Comparison of ENCODE assay signal across 11 cellular contexts in genomic region chr2:158724803-158725271, GRCh38.
DNase-seq lines count a peak whose midpoint lies in the region; ATAC-seq and TF ChIP-seq lines count a peak whose summit lies in the region.
"Had no signal": no experiment of that assay in that cellular context is flagged by ENCODE, and none has a peak within 500 bp of the region (broad histone marks: within the 10 kb centered on the region; RNA-seq: fewer than 3 reads in every experiment).

No MANE protein-coding gene starts in this region.

- H3K9ac ChIP-seq in duodenal mucosa (ENCODE audit: low read depth in 1 of 2, low read length in 2 of 2) (no peak overlapping the region), neural progenitor cell (no peak overlapping the region)

- DNase-seq in DMS79 treated with DMSO at 0.1 percent for 48 hours (lab: John Stamatoyannopoulos, UW) (peak; percentile 96), MG63 (peak; percentile 26), neural progenitor cell (ENCODE audit: low spot score) (no peak), SW 1271 (lab: John Stamatoyannopoulos, UW) (no peak), T-helper 9 cell (no peak)
- DNase-seq: left cardiac atrium; NCI-H446 treated with DMSO at 0.1 percent for 48 hours; stimulated activated CD4-positive, alpha-beta T cell treated with anti-CD3 and anti-CD28 coated beads, Interleukin-4, amount 100 ng/mL, for 24 hours had no signal

- H3K4me1 Mint-ChIP-seq in neural progenitor cell: peaks cover 32% of the 10 kb centered on the region

- no peak overlapping the region for H3K4me3 Mint-ChIP-seq in neural progenitor cell

- no peaks in the 10 kb centered on the region for H4K20me1 ChIP-seq in neural progenitor cell (ENCODE audit: low read depth)

- peak overlapping the region; percentile 76 for H2AFZ ChIP-seq in neural progenitor cell (replicated peaks)

- H3K4me1 ChIP-seq in duodenal mucosa (ENCODE audit: control insufficient read depth in 1 of 2, insufficient read depth in 2 of 2, low read length in 2 of 2) (peaks cover 33 to 41% of the 10 kb centered on the region in 2 donors), neural progenitor cell (no peaks in the 10 kb centered on the region)

- H3K9me3 Mint-ChIP-seq in neural progenitor cell: no peaks in the 10 kb centered on the region

- H3K27me3 Mint-ChIP-seq in neural progenitor cell (ENCODE audit: insufficient read depth, low read depth): peaks cover 19% of the 10 kb centered on the region

- no peaks in the 10 kb centered on the region for H3F3A ChIP-seq in neural progenitor cell (ENCODE audit: low read depth)

- H3K27ac ChIP-seq in duodenal mucosa (ENCODE audit: low read depth, low read length): no peak overlapping the region
- H3K27ac ChIP-seq in neural progenitor cell: no peak overlapping the region

- no peak for TF ChIP-seq CTCF in neural progenitor cell (IDR thresholded peaks at IDR 0.05)

- H3K36me3 ChIP-seq in MG63 (no peaks in the 10 kb centered on the region), duodenal mucosa (ENCODE audit: control insufficient read depth in 1 of 2, insufficient read depth in 2 of 2, low read length in 2 of 2) (no peaks in the 10 kb centered on the region), neural progenitor cell (no peaks in the 10 kb centered on the region)

- H3K9me3 ChIP-seq in MG63 (no peaks in the 10 kb centered on the region), duodenal mucosa (ENCODE audit: control insufficient read depth in 1 of 2, low read length in 2 of 2) (no peaks in the 10 kb centered on the region), neural progenitor cell (ENCODE audit: low read depth) (no peaks in the 10 kb centered on the region)

- H3K27me3 ChIP-seq in MG63: no peaks in the 10 kb centered on the region
- no peaks in the 10 kb centered on the region for H3K27me3 ChIP-seq in duodenal mucosa (ENCODE audit: control insufficient read depth in 1 of 2, insufficient read depth in 2 of 2, low read length in 2 of 2)
- H3K27me3 ChIP-seq in neural progenitor cell: no peaks in the 10 kb centered on the region

- H3K4me2 ChIP-seq in neural progenitor cell: no peak overlapping the region

- ATAC-seq in HG03196 (IDR thresholded peaks at IDR 0.05; ENCODE audit: unreplicated experiment): no peak
- no peak for ATAC-seq in activated CD4-positive, CD25-positive, alpha-beta regulatory T cell treated with anti-CD3 and anti-CD28 coated beads, Interleukin-2, amount 50 U/mL, for 24 hours

- H3K36me3 Mint-ChIP-seq in neural progenitor cell: no peaks in the 10 kb centered on the region

- H3K79me2 ChIP-seq in neural progenitor cell (ENCODE audit: low read depth): no peaks in the 10 kb centered on the region

- H3K27ac Mint-ChIP-seq in neural progenitor cell: peak overlapping the region; percentile 40

- H3K4me3 ChIP-seq in MG63 (no peak overlapping the region), duodenal mucosa (ENCODE audit: low read depth in 1 of 2, low read length in 2 of 2) (peak overlapping the region; percentile 37 to 53), neural progenitor cell (no peak overlapping the region)

Comparison
In these comparisons a context has a peak if more than half of its experiments do, and no peak if none do; other contexts are left out.
1. DNase-seq: peak in DMS79 treated with DMSO at 0.1 percent for 48 hours (single experiment) and MG63 (single experiment); none in neural progenitor cell (single experiment), SW 1271 (0 of 2) and T-helper 9 cell (single experiment).
2. H3K4me3 ChIP-seq: peak in duodenal mucosa (2 of 2); none in MG63 (single experiment) and neural progenitor cell (single experiment).